In genomic region chr7:18666107-18666728, GRCh38 we compare ENCODE assay signal across 1 cellular context.
TF ChIP-seq lines count a peak whose summit lies in the region.

No MANE protein-coding gene starts in this region.

TF ChIP-seq in HepG2, 621 proteins besides CTCF, POLR2A, EP300 and RAD21 (continued from another document):
- TF ChIP-seq THRA (CRISPR knock-in tag; IDR thresholded peaks at IDR 0.05; ENCODE audit: borderline replicate concordance) = no peak
- TF ChIP-seq SMC3 (IDR thresholded peaks at IDR 0.05; ENCODE audit: low read length) = peak; percentile 21; the same call in 1 of the 2 replicates
- TF ChIP-seq GATA4 (IDR thresholded peaks at IDR 0.05; ENCODE audit: borderline replicate concordance, low read depth) = no peak
- no peak for TF ChIP-seq IRF1 (CRISPR knock-in tag; IDR thresholded peaks at IDR 0.05; ENCODE audit: low read depth)
- no peak for TF ChIP-seq MEIS2 (CRISPR knock-in tag; IDR thresholded peaks at IDR 0.05)
- TF ChIP-seq ZNF441 (CRISPR knock-in tag; IDR thresholded peaks at IDR 0.05; ENCODE audit: borderline replicate concordance) = no peak
- TF ChIP-seq NFE2L2 (IDR thresholded peaks at IDR 0.05; ENCODE audit: low read length) = no peak
- no peak for TF ChIP-seq ZNF776 (CRISPR knock-in tag; IDR thresholded peaks at IDR 0.05)
- TF ChIP-seq GABPA (IDR thresholded peaks at IDR 0.05; ENCODE audit: low read depth, low read length) = 0 out of 2 replicates have a peak, but pooled peaks have one; percentile 19
- TF ChIP-seq GABPA (CRISPR knock-in tag; IDR thresholded peaks at IDR 0.05; ENCODE audit: low read depth) = peak; percentile 55; the same call in 1 of the 2 replicates
- no peak for TF ChIP-seq MLLT10 (CRISPR knock-in tag; IDR thresholded peaks at IDR 0.05)
- TF ChIP-seq HNF4A (CRISPR knock-in tag; IDR thresholded peaks at IDR 0.05) = no peak
- no peak for TF ChIP-seq NFAT5 (CRISPR knock-in tag; IDR thresholded peaks at IDR 0.05)
- no peak for TF ChIP-seq REPIN1 (CRISPR knock-in tag; IDR thresholded peaks at IDR 0.05; ENCODE audit: borderline replicate concordance, low read depth)
- no peak for TF ChIP-seq FOXA1 (IDR thresholded peaks at IDR 0.05)
- TF ChIP-seq FOXA1 (CRISPR knock-in tag; IDR thresholded peaks at IDR 0.05) = no peak
- no peak for TF ChIP-seq ZBTB8A (CRISPR knock-in tag; IDR thresholded peaks at IDR 0.05; ENCODE audit: borderline replicate concordance, low read depth)
